Comparison of ENCODE assay signal across 1 cellular context in the genomic region with DNA sequence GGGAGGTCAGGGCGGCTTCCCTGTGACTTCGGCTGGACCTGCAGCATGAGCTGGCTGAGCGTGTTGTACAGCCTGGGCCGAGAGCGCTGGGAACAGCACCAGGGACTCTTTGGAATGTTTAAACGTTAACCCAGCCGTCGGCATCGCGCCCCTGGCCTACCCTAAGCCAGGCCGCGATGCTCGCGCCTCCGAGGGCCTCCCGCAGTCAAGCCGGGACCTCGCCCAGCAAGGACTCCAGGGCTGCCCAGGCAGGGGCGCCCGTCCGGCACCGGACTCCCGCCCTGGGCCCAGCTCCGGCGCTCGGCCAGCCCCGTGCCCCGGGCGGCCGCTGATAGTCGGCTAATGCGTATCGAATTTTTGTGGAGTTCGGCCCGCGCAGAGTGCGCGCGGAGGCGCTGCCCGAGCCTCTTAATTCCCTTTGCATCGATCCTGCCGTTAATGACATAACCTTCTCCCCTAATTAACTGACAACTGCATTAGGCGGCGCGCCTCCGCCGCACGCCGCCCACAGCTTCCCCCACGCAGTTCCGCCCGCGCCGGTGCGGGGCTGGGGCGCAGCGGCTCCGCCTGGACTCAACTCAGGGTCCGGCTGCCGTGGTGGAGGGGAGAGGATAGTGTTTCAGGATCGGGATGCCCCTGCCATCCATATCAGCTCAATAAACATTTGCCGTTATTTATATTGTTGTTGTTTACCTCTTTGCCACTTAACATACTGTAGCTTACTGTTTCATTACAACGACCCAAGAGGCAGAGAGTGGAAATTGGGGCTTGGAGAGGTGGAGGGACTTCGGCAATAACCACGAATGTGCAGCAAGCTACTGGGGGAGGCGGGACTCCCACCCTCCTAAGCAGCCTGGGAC.
A peak's percentile ranks its signal among the peaks of the same experiment; 100 is the strongest.
TF ChIP-seq lines count a peak whose summit lies in the region.

No MANE protein-coding gene starts in this region.

TF ChIP-seq in K562, 482 proteins besides CTCF, POLR2A, EP300 and RAD21 (continued from another document and continues in another):
- peak; percentile 31; the same call in 1 of the 2 replicates for TF ChIP-seq PHF8 (IDR thresholded peaks at IDR 0.05; ENCODE audit: borderline replicate concordance, low read length)
- no peak for TF ChIP-seq FOXJ3 (CRISPR knock-in tag; IDR thresholded peaks at IDR 0.05)
- no peak for TF ChIP-seq ZNF695 (CRISPR knock-in tag; IDR thresholded peaks at IDR 0.05)
- TF ChIP-seq XRCC4 (IDR thresholded peaks at IDR 0.05; ENCODE audit: extremely low read depth, insufficient read depth, insufficient read length) = no peak
- no peak for TF ChIP-seq RFX1 (IDR thresholded peaks at IDR 0.05)
- TF ChIP-seq HMGN3 (IDR thresholded peaks at IDR 0.05; ENCODE audit: borderline replicate concordance, extremely low read depth, insufficient read length, low read depth, low read length) = peak; percentile 40
- no peak for TF ChIP-seq HDAC2 (IDR thresholded peaks at IDR 0.05)
- no peak for TF ChIP-seq ZNF75A (CRISPR knock-in tag; IDR thresholded peaks at IDR 0.05)
- TF ChIP-seq ZNF24 (IDR thresholded peaks at IDR 0.05) = no peak
- no peak for TF ChIP-seq FOXK2 (conservative IDR thresholded peaks at IDR 0.05 in 1 of 2, IDR thresholded peaks at IDR 0.05 in 1 of 2; ENCODE audit: low read depth in 2 of 2)
- TF ChIP-seq SMAD4 (CRISPR knock-in tag; conservative IDR thresholded peaks at IDR 0.05) = peak; percentile 44; the same call in 1 of the 2 replicates
- no peak for TF ChIP-seq MCM3 (IDR thresholded peaks at IDR 0.05)
- TF ChIP-seq RUNX1 (IDR thresholded peaks at IDR 0.05; ENCODE audit: low read depth) = no peak
- no peak for TF ChIP-seq ATF1 (CRISPR knock-in tag; IDR thresholded peaks at IDR 0.05)
- TF ChIP-seq ATF1 (tag; IDR thresholded peaks at IDR 0.05) = peak; percentile 21; the same call in 1 of the 2 replicates
- TF ChIP-seq RBM17 (IDR thresholded peaks at IDR 0.05; ENCODE audit: borderline replicate concordance, low read depth, low read length) = no peak
- 0 out of 2 replicates have a peak, but pooled peaks have one; percentile 16 for TF ChIP-seq JUND (IDR thresholded peaks at IDR 0.05; ENCODE audit: borderline replicate concordance, low read depth, low read length)
- TF ChIP-seq JUND (tag; IDR thresholded peaks at IDR 0.05; ENCODE audit: borderline replicate concordance, low read depth, low read length) = no peak
- TF ChIP-seq ZBTB5 (IDR thresholded peaks at IDR 0.05) = no peak
- peak; percentile 53; the same call in 1 of the 2 replicates for TF ChIP-seq KLF16 (IDR thresholded peaks at IDR 0.05)
- peak; percentile 30; the same call in 1 of the 2 replicates for TF ChIP-seq TEAD4 (IDR thresholded peaks at IDR 0.05; ENCODE audit: low read length)
- TF ChIP-seq TEAD4 (CRISPR knock-in tag; IDR thresholded peaks at IDR 0.05; ENCODE audit: borderline replicate concordance) = no peak
- peak; percentile 63 for TF ChIP-seq RBM22 (IDR thresholded peaks at IDR 0.05; ENCODE audit: low read depth, low read length, poor library complexity, severe bottlenecking)
- TF ChIP-seq ZFP36 (IDR thresholded peaks at IDR 0.05; ENCODE audit: low read depth, low read length, partially characterized antibody) = peak; percentile 19
- peak; percentile 51 for TF ChIP-seq KDM5B (IDR thresholded peaks at IDR 0.05; ENCODE audit: insufficient replicate concordance, low read depth, low read length)
- peak; percentile 54; the same call in 1 of the 2 replicates for TF ChIP-seq CTBP1 (IDR thresholded peaks at IDR 0.05; ENCODE audit: borderline replicate concordance)
- no peak for TF ChIP-seq MXI1 (IDR thresholded peaks at IDR 0.05; ENCODE audit: low read depth, low read length)
- TF ChIP-seq RBFOX2 (IDR thresholded peaks at IDR 0.05; ENCODE audit: low read depth, low read length) = peak; percentile 60
- TF ChIP-seq MEIS2 (IDR thresholded peaks at IDR 0.05; ENCODE audit: partially characterized antibody) = peak; percentile 9
- TF ChIP-seq, protein P1, sequence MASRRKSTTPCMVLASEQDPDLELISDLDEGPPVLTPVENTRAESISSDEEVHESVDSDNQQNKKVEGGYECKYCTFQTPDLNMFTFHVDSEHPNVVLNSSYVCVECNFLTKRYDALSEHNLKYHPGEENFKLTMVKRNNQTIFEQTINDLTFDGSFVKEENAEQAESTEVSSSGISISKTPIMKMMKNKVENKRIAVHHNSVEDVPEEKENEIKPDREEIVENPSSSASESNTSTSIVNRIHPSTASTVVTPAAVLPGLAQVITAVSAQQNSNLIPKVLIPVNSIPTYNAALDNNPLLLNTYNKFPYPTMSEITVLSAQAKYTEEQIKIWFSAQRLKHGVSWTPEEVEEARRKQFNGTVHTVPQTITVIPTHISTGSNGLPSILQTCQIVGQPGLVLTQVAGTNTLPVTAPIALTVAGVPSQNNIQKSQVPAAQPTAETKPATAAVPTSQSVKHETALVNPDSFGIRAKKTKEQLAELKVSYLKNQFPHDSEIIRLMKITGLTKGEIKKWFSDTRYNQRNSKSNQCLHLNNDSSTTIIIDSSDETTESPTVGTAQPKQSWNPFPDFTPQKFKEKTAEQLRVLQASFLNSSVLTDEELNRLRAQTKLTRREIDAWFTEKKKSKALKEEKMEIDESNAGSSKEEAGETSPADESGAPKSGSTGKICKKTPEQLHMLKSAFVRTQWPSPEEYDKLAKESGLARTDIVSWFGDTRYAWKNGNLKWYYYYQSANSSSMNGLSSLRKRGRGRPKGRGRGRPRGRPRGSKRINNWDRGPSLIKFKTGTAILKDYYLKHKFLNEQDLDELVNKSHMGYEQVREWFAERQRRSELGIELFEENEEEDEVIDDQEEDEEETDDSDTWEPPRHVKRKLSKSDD (conservative IDR thresholded peaks at IDR 0.05; ENCODE audit: low read length) = no peak
- TF ChIP-seq, protein P2, sequence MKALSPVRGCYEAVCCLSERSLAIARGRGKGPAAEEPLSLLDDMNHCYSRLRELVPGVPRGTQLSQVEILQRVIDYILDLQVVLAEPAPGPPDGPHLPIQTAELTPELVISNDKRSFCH (CRISPR knock-in tag; IDR thresholded peaks at IDR 0.05) = no peak
- TF ChIP-seq, protein P2 (tag; IDR thresholded peaks at IDR 0.05) = peak; percentile 47; the same call in 1 of the 2 replicates
- TF ChIP-seq ZNF780A (CRISPR knock-in tag; IDR thresholded peaks at IDR 0.05) = no peak
- TF ChIP-seq, protein P3, sequence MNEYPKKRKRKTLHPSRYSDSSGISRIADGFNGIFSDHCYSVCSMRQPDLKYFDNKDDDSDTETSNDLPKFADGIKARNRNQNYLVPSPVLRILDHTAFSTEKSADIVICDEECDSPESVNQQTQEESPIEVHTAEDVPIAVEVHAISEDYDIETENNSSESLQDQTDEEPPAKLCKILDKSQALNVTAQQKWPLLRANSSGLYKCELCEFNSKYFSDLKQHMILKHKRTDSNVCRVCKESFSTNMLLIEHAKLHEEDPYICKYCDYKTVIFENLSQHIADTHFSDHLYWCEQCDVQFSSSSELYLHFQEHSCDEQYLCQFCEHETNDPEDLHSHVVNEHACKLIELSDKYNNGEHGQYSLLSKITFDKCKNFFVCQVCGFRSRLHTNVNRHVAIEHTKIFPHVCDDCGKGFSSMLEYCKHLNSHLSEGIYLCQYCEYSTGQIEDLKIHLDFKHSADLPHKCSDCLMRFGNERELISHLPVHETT (CRISPR knock-in tag; conservative IDR thresholded peaks at IDR 0.05 in 1 of 2, IDR thresholded peaks at IDR 0.05 in 1 of 2) = no peak
- TF ChIP-seq ARID1B (IDR thresholded peaks at IDR 0.05) = 0 out of 2 replicates have a peak, but pooled peaks have one; percentile 22
- TF ChIP-seq, protein P4, sequence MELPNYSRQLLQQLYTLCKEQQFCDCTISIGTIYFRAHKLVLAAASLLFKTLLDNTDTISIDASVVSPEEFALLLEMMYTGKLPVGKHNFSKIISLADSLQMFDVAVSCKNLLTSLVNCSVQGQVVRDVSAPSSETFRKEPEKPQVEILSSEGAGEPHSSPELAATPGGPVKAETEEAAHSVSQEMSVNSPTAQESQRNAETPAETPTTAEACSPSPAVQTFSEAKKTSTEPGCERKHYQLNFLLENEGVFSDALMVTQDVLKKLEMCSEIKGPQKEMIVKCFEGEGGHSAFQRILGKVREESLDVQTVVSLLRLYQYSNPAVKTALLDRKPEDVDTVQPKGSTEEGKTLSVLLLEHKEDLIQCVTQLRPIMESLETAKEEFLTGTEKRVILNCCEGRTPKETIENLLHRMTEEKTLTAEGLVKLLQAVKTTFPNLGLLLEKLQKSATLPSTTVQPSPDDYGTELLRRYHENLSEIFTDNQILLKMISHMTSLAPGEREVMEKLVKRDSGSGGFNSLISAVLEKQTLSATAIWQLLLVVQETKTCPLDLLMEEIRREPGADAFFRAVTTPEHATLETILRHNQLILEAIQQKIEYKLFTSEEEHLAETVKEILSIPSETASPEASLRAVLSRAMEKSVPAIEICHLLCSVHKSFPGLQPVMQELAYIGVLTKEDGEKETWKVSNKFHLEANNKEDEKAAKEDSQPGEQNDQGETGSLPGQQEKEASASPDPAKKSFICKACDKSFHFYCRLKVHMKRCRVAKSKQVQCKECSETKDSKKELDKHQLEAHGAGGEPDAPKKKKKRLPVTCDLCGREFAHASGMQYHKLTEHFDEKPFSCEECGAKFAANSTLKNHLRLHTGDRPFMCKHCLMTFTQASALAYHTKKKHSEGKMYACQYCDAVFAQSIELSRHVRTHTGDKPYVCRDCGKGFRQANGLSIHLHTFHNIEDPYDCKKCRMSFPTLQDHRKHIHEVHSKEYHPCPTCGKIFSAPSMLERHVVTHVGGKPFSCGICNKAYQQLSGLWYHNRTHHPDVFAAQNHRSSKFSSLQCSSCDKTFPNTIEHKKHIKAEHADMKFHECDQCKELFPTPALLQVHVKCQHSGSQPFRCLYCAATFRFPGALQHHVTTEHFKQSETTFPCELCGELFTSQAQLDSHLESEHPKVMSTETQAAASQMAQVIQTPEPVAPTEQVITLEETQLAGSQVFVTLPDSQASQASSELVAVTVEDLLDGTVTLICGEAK (IDR thresholded peaks at IDR 0.05) = peak; percentile 45; the same call in 1 of the 2 replicates
- TF ChIP-seq, protein P4 (CRISPR knock-in tag; IDR thresholded peaks at IDR 0.05) = no peak
- TF ChIP-seq NRF1 (conservative IDR thresholded peaks at IDR 0.05 in 1 of 2, IDR thresholded peaks at IDR 0.05 in 1 of 2) = peak; percentile 80 to 83
- peak; percentile 61 for TF ChIP-seq ZFX (CRISPR knock-in tag; IDR thresholded peaks at IDR 0.05)
- no peak for TF ChIP-seq MITF (IDR thresholded peaks at IDR 0.05)
- no peak for TF ChIP-seq MYNN (IDR thresholded peaks at IDR 0.05)
- TF ChIP-seq MYNN (CRISPR knock-in tag; IDR thresholded peaks at IDR 0.05) = no peak
- peak in 1 of 2 experiments; percentile 58 for TF ChIP-seq E2F6 (IDR thresholded peaks at IDR 0.05; ENCODE audit: borderline replicate concordance in 1 of 2, extremely low read depth in 1 of 2, insufficient read depth in 1 of 2, insufficient read length in 1 of 2, low read depth in 1 of 2, low read length in 1 of 2, poor library complexity in 1 of 2, severe bottlenecking in 1 of 2)
- peak; percentile 20; the same call in 1 of the 2 replicates for TF ChIP-seq GABPB1 (CRISPR knock-in tag; IDR thresholded peaks at IDR 0.05)
